In genomic region chr14:66371776-66372175, GRCh38 we compare ENCODE assay signal across 11 cellular contexts.
"Had no signal": no experiment of that assay in that cellular context is flagged by ENCODE, and none has a peak within 500 bp of the region (broad histone marks: within the 10 kb centered on the region; RNA-seq: fewer than 3 reads in every experiment).

No MANE protein-coding gene starts in this region.

- H3K9me3 Mint-ChIP-seq: GM23338, H9, HFFc6 had no signal

- H3K27ac ChIP-seq: GM23248 had no signal

- H3K4me1 ChIP-seq: HAP-1 had no signal

- H3K4me3 Mint-ChIP-seq: GM23338, H9, HFFc6 had no signal

- H3K27ac Mint-ChIP-seq: GM23338, H9, HFFc6 had no signal

- H3K4me3 ChIP-seq: GM23248, GM23338, HAP-1 had no signal

- H3K9me3 ChIP-seq: HAP-1 had no signal

- H3K36me3 ChIP-seq: HAP-1 had no signal

- FAIRE-seq: H1, H54 had no signal

- DNase-seq: GM23248, GOT3, H7, H9, HCEC 1CT, HFFc6 had no signal

- ATAC-seq: GM23338, HCT116 had no signal
